Comparison of ENCODE assay signal across 8 cellular contexts in genomic region chr6:26329763-26330511, GRCh38. TPM values are rescaled to one million over a fixed set of nuclear protein-coding genes. Genes with fewer than 3 reads are reported as not detected.
DNase-seq lines count a peak whose midpoint lies in the region; ATAC-seq and TF ChIP-seq lines count a peak whose summit lies in the region.

No MANE protein-coding gene starts in this region.

- peak overlapping the region; percentile 69 for H3K4me3 Mint-ChIP-seq in mesothelial cell of epicardium

- ATAC-seq in GM21717 (IDR thresholded peaks at IDR 0.05; ENCODE audit: unreplicated experiment) (no peak), GM21576 (IDR thresholded peaks at IDR 0.05; ENCODE audit: unreplicated experiment) (no peak), GM21786 (IDR thresholded peaks at IDR 0.05; ENCODE audit: unreplicated experiment) (no peak)

- TF ChIP-seq CTCF in mesothelial cell of epicardium (IDR thresholded peaks at IDR 0.05; ENCODE audit: unreplicated experiment): no peak

- no peaks in the 10 kb centered on the region for H3K9me3 Mint-ChIP-seq in mesothelial cell of epicardium

- H3K27me3 Mint-ChIP-seq in mesothelial cell of epicardium (ENCODE audit: low read depth): peaks cover 69% of the 10 kb centered on the region

- peak; percentile 55 for DNase-seq in DMS53 treated with DMSO at 0.1 percent for 48 hours (lab: John Stamatoyannopoulos, UW; ENCODE audit: unreplicated experiment)
- DNase-seq in LHCN-M2 (ENCODE audit: low read depth): peak; percentile 54
- DNase-seq in SKM-1 treated with dmso at 0.1 percent for 144 hours (lab: John Stamatoyannopoulos, UW; ENCODE audit: unreplicated experiment): peak; percentile 25
- DNase-seq in astrocyte of the hippocampus (ENCODE audit: low read depth, low spot score): peak; percentile 61
- DNase-seq in mesothelial cell of epicardium (ENCODE audit: low spot score in 2 of 2, unreplicated experiment in 2 of 2): no peak

- peaks cover 25% of the 10 kb centered on the region for H3K4me1 Mint-ChIP-seq in mesothelial cell of epicardium

- no peak overlapping the region for H3K27ac Mint-ChIP-seq in mesothelial cell of epicardium

- H3K36me3 Mint-ChIP-seq in mesothelial cell of epicardium: no peaks in the 10 kb centered on the region

RNA-seq across cellular contexts. Expression of gene BTN3A2, which starts 35.1 kb away (rescaled TPM):
- 14.4 and 29.7 TPM in 2 replicates for total RNA-seq in LHCN-M2 (2014; rRNA removed)
- polyA plus RNA-seq in LHCN-M2 (2012): 13.2 TPM
- 19.2 to 21.5 TPM (median 21.3 TPM) in 3 replicates for total RNA-seq in mesothelial cell of epicardium

RNA-seq across cellular contexts. Expression of gene BTN2A2, which starts 53.0 kb away (rescaled TPM):
- total RNA-seq in LHCN-M2 (2014; rRNA removed): 4.5 and 7.5 TPM in 2 replicates
- polyA plus RNA-seq in LHCN-M2 (2012): 8.3 TPM
- 37.9 to 39.0 TPM (median 38.4 TPM) in 3 replicates for total RNA-seq in mesothelial cell of epicardium

Comparison
In these comparisons a context has a peak if more than half of its experiments do, and no peak if none do; other contexts are left out.
1. DNase-seq: peak in DMS53 treated with DMSO at 0.1 percent for 48 hours (single experiment), LHCN-M2 (single experiment), SKM-1 treated with dmso at 0.1 percent for 144 hours (single experiment) and astrocyte of the hippocampus (single experiment); none in mesothelial cell of epicardium (0 of 2).